24 cellular contexts compared by ENCODE assay signal in genomic region chrX:119359618-119360382, GRCh38. TPM values are rescaled to one million over a fixed set of nuclear protein-coding genes. Genes with fewer than 3 reads are reported as not detected.
"Had no signal": no experiment of that assay in that cellular context is flagged by ENCODE, and none has a peak within 500 bp of the region (broad histone marks: within the 10 kb centered on the region; RNA-seq: fewer than 3 reads in every experiment).

No MANE protein-coding gene starts in this region.

- H3K27ac ChIP-seq: brain microvascular endothelial cell, cardiac muscle cell, Peyer's patch, RWPE1, SJCRH30, WERI-Rb-1 had no signal

- H3K4me1 ChIP-seq: Peyer's patch, SJCRH30 had no signal

- H3K36me3 ChIP-seq: brain microvascular endothelial cell, cardiac muscle cell, Peyer's patch, SJCRH30, WERI-Rb-1 had no signal

- H3K4me3 ChIP-seq: cardiac muscle cell, Peyer's patch, SJCRH30 had no signal

- H3K27me3 ChIP-seq: brain microvascular endothelial cell, cardiac muscle cell, Peyer's patch had no signal

- H3K9me3 ChIP-seq: Peyer's patch, SK-N-SH had no signal

- H3K9ac ChIP-seq: SK-N-SH had no signal

- H3K4me2 ChIP-seq: SK-N-SH had no signal

- DNase-seq: activated CD4-positive, alpha-beta T cell treated with anti-CD3 and anti-CD28 coated beads for 4 hours; activated CD4-positive, alpha-beta T cell treated with anti-CD3 and anti-CD28 coated beads, Interleukin-2, amount 50 U/mL, for 4 hours; activated CD8-positive, alpha-beta memory T cell treated with anti-CD3 and anti-CD28 coated beads, Interleukin-2, amount 10 ng/mL, durations not matched to agents 7 days and 5 days; activated effector memory CD4-positive, alpha-beta T cell treated with Interleukin-2 at 50 U/mL for 16 hours; activated naive CD4-positive, alpha-beta T cell; activated T-cell treated with anti-CD3 and anti-CD28 coated beads, Interleukin-2, amount 50 U/mL, for 24 hours; brain microvascular endothelial cell; Kasumi-1; KBM-7; NCI-H1048; NCI-H146; NCI-H187 treated with DMSO at 0.1 percent for 48 hours; NCI-H510A; NCI-H526 treated with DMSO at 0.1 percent for 48 hours; NCI-H82; OCI-M1; Peyer's patch; Right ventricle myocardium superior; SJCRH30; SK-N-SH; T-helper 1 cell; WERI-Rb-1 had no signal

- ATAC-seq: activated CD8-positive, alpha-beta memory T cell treated with anti-CD3 and anti-CD28 coated beads, Interleukin-2, amount 10 ng/mL, durations not matched to agents 7 days and 5 days had no signal

RNA-seq across cellular contexts. Expression of gene SLC25A43, which starts 39.3 kb away (rescaled TPM):
- total RNA-seq: SJCRH30 had no signal
